Comparison of ENCODE assay signal across 15 cellular contexts in genomic region chr3:141389703-141390102, GRCh38. TPM values are rescaled to one million over a fixed set of nuclear protein-coding genes. Genes with fewer than 3 reads are reported as not detected.
DNase-seq lines count a peak whose midpoint lies in the region; ATAC-seq and TF ChIP-seq lines count a peak whose summit lies in the region.
"Had no signal": no experiment of that assay in that cellular context is flagged by ENCODE, and none has a peak within 500 bp of the region (broad histone marks: within the 10 kb centered on the region; RNA-seq: fewer than 3 reads in every experiment).

No MANE protein-coding gene starts in this region.

- intact Hi-C loops in CD4-positive, alpha-beta T cell (cut with DNase I, micrococcal nuclease) = no loop called here
- intact Hi-C loops in posterior vena cava (cut with DNase I) = no loop called here

- CTCF ChIA-PET in CD4-positive, alpha-beta T cell (lab: Charles Lee) = interaction anchor here (1.6 kb wide), 1 partner anchor 51 kb away, joined by 5 read pairs; no protein-coding TSS in a partner anchor

- H3K4me3 ChIP-seq in GM12864 (ENCODE audit: low read depth, low read length) = peak overlapping the region; percentile 58
- H3K4me3 ChIP-seq in fibroblast of the aortic adventitia (ENCODE audit: low read depth, low read length) = no peak overlapping the region
- H3K4me3 ChIP-seq: lung, stomach had no signal

- no peaks in the 10 kb centered on the region for H3K27me3 Mint-ChIP-seq in CD4-positive, alpha-beta T cell
- H3K27me3 Mint-ChIP-seq: CD4-positive, CD25-positive, alpha-beta regulatory T cell had no signal

- no peaks in the 10 kb centered on the region for H3K9me3 ChIP-seq in CD4-positive, alpha-beta T cell (ENCODE audit: control insufficient read depth, low read length)
- H3K9me3 ChIP-seq: stomach had no signal

- no peak overlapping the region for H3K27ac ChIP-seq in CD4-positive, alpha-beta T cell (ENCODE audit: low read depth, low read length)
- H3K27ac ChIP-seq in angular gyrus (ENCODE audit: low read depth, low read length) = peak overlapping the region; percentile 51

- POLR2A ChIA-PET in CD4-positive, alpha-beta T cell (lab: Charles Lee) = interaction anchor here (1.6 kb wide), 2 partner anchors 13 to 23 kb away, joined by 4 to 6 read pairs; no protein-coding TSS in a partner anchor

- H3K36me3 Mint-ChIP-seq in CD4-positive, alpha-beta T cell (ENCODE audit: low read depth) = no peaks in the 10 kb centered on the region
- H3K36me3 Mint-ChIP-seq: CD4-positive, CD25-positive, alpha-beta regulatory T cell had no signal

- TF ChIP-seq CTCF in CD4-positive, alpha-beta T cell (IDR thresholded peaks at IDR 0.05) = no peak
- TF ChIP-seq CTCF in GM12864 (IDR thresholded peaks at IDR 0.05; ENCODE audit: low read depth, low read length, missing control alignments) = no peak
- TF ChIP-seq CTCF in fibroblast of the aortic adventitia (IDR thresholded peaks at IDR 0.05; ENCODE audit: insufficient read depth, low read length) = no peak

- DNase-seq in CD4-positive, alpha-beta T cell = no peak
- no peak for DNase-seq in GM12864 (ENCODE audit: low read depth)
- peak; percentile 63 for DNase-seq in fibroblast of the aortic adventitia (ENCODE audit: low read depth)
- no peak for DNase-seq in posterior vena cava (ENCODE audit: low spot score)
- no peak for DNase-seq in inferior parietal cortex (ENCODE audit: extremely low spot score)
- DNase-seq in stimulated activated CD4-positive, alpha-beta T cell treated with anti-CD3 and anti-CD28 coated beads, Interleukin-12 subunit alpha, Interleukin-12 subunit beta, amount 100 ng/mL, for 4 hours = no peak
- DNase-seq: activated naive CD4-positive, alpha-beta T cell treated with anti-CD3 and anti-CD28 coated beads for 36 hours; CD4-positive, CD25-positive, alpha-beta regulatory T cell; NCI-H2029; NK-92 treated with Interleukin-12 subunit alpha and Interleukin-12 subunit beta, amount 100 ng/mL, for 24 hours; SHP77 treated with DMSO at 0.1 percent for 48 hours; stomach had no signal

- no peaks in the 10 kb centered on the region for H3K27me3 ChIP-seq in CD4-positive, alpha-beta T cell (ENCODE audit: control insufficient read depth, insufficient read depth, low read length)
- H3K27me3 ChIP-seq: stomach had no signal

- ATAC-seq in CD4-positive, alpha-beta T cell (ENCODE audit: poor library complexity) = no peak
- no peak for ATAC-seq in HG02678 (IDR thresholded peaks at IDR 0.05; ENCODE audit: unreplicated experiment)

- no peak overlapping the region for H3K4me3 Mint-ChIP-seq in CD4-positive, alpha-beta T cell
- H3K4me3 Mint-ChIP-seq: activated naive CD4-positive, alpha-beta T cell treated with anti-CD3 and anti-CD28 coated beads for 36 hours had no signal

- no peaks in the 10 kb centered on the region for H3K9me3 Mint-ChIP-seq in CD4-positive, alpha-beta T cell
- H3K9me3 Mint-ChIP-seq: activated naive CD4-positive, alpha-beta T cell treated with anti-CD3 and anti-CD28 coated beads for 36 hours; CD4-positive, CD25-positive, alpha-beta regulatory T cell had no signal

- H3K27ac Mint-ChIP-seq in CD4-positive, alpha-beta T cell = peak overlapping the region; percentile 72
- H3K27ac Mint-ChIP-seq: activated naive CD4-positive, alpha-beta T cell treated with anti-CD3 and anti-CD28 coated beads for 36 hours had no signal

- peaks cover 6% of the 10 kb centered on the region for H3K4me1 Mint-ChIP-seq in CD4-positive, alpha-beta T cell (ENCODE audit: low read depth)

RNA-seq across cellular contexts. Expression of gene ZBTB38, which starts 21.4 kb away (rescaled TPM):
- 10 to 100 TPM; 21.8 to 22.0 TPM for total RNA-seq in CD4-positive, alpha-beta T cell
- 52.4 and 267 TPM in 2 replicates for total RNA-seq in fibroblast of the aortic adventitia (ENCODE audit: low replicate concordance)
- total RNA-seq in posterior vena cava = 100 to 1,000 TPM; 101 to 125 TPM
